ENCODE assay signal across 8 cellular contexts in genomic region chr13:48580886-48581285, GRCh38.
"Had no signal": no experiment of that assay in that cellular context is flagged by ENCODE, and none has a peak within 500 bp of the region (broad histone marks: within the 10 kb centered on the region; RNA-seq: fewer than 3 reads in every experiment).

No MANE protein-coding gene starts in this region.

- H3K27me3 ChIP-seq: esophagus squamous epithelium, gastroesophageal sphincter, hepatocyte had no signal

- H3K9me3 Mint-ChIP-seq: activated naive CD8-positive, alpha-beta T cell treated with anti-CD3 and anti-CD28 coated beads for 36 hours; stimulated activated naive CD8-positive, alpha-beta T cell treated with anti-CD3 and anti-CD28 coated beads, Interleukin-15, amount 100 ng/mL, for 72 hours had no signal

- H3K79me2 ChIP-seq: hepatocyte, parathyroid adenoma had no signal

- H3K36me3 ChIP-seq: esophagus squamous epithelium, gastroesophageal sphincter, thoracic aorta had no signal

- H3K9me3 ChIP-seq: esophagus squamous epithelium, gastroesophageal sphincter, thoracic aorta had no signal

- H3K4me3 Mint-ChIP-seq: activated CD4-positive, alpha-beta T cell treated with anti-CD3 and anti-CD28 coated beads, Interleukin-2, amount 10 ng/mL, durations not matched to agents 7 days and 5 days; activated naive CD8-positive, alpha-beta T cell treated with anti-CD3 and anti-CD28 coated beads for 36 hours; stimulated activated naive CD8-positive, alpha-beta T cell treated with anti-CD3 and anti-CD28 coated beads, Interleukin-15, amount 100 ng/mL, for 72 hours had no signal

- ATAC-seq: gastroesophageal sphincter; stimulated activated naive CD8-positive, alpha-beta T cell treated with anti-CD3 and anti-CD28 coated beads, Interleukin-15, amount 100 ng/mL, for 72 hours had no signal

- DNase-seq: esophagus squamous epithelium had no signal

- H3K36me3 Mint-ChIP-seq: activated naive CD8-positive, alpha-beta T cell treated with anti-CD3 and anti-CD28 coated beads for 36 hours had no signal

- H3K4me1 Mint-ChIP-seq: activated naive CD8-positive, alpha-beta T cell treated with anti-CD3 and anti-CD28 coated beads for 36 hours had no signal

- H2AFZ ChIP-seq: hepatocyte, parathyroid adenoma had no signal

- H3K27ac Mint-ChIP-seq: activated CD4-positive, alpha-beta T cell treated with anti-CD3 and anti-CD28 coated beads, Interleukin-2, amount 10 ng/mL, durations not matched to agents 7 days and 5 days; activated naive CD8-positive, alpha-beta T cell treated with anti-CD3 and anti-CD28 coated beads for 36 hours; stimulated activated naive CD8-positive, alpha-beta T cell treated with anti-CD3 and anti-CD28 coated beads, Interleukin-15, amount 100 ng/mL, for 72 hours had no signal

- H3K4me1 ChIP-seq: parathyroid adenoma had no signal

- H3K4me2 ChIP-seq: hepatocyte had no signal

- H3K27ac ChIP-seq: gastroesophageal sphincter, hepatocyte, parathyroid adenoma, thoracic aorta had no signal

- H3K9ac ChIP-seq: parathyroid adenoma had no signal

- H3K4me3 ChIP-seq: esophagus squamous epithelium, gastroesophageal sphincter, hepatocyte, thoracic aorta had no signal
